In the genomic region with DNA sequence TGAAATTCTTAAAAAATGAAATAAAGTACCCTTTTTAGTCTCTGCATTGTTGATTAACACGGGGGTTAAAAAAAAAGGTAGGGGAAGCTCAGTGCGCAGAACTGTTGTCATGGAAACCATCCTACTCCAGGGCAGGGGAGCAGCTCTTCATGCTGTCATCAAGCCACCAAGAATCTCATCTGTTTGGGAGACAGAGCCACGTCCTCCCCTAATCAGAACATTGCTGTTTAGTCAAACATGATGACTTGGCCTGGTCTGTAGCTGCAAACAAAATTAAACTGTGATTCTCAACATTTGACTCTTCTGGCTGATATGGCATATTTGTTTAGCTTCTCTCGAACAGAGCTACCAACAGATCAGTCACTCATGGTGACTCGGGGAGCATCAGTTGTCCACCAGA, we compare ENCODE assay signal across 1 cellular context.
TF ChIP-seq lines count a peak whose summit lies in the region.

No MANE protein-coding gene starts in this region.

TF ChIP-seq in HepG2, 621 proteins besides CTCF, POLR2A, EP300 and RAD21 (continued from another document):
- TF ChIP-seq, protein P1, sequence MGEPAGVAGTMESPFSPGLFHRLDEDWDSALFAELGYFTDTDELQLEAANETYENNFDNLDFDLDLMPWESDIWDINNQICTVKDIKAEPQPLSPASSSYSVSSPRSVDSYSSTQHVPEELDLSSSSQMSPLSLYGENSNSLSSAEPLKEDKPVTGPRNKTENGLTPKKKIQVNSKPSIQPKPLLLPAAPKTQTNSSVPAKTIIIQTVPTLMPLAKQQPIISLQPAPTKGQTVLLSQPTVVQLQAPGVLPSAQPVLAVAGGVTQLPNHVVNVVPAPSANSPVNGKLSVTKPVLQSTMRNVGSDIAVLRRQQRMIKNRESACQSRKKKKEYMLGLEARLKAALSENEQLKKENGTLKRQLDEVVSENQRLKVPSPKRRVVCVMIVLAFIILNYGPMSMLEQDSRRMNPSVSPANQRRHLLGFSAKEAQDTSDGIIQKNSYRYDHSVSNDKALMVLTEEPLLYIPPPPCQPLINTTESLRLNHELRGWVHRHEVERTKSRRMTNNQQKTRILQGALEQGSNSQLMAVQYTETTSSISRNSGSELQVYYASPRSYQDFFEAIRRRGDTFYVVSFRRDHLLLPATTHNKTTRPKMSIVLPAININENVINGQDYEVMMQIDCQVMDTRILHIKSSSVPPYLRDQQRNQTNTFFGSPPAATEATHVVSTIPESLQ (CRISPR knock-in tag; conservative IDR thresholded peaks at IDR 0.05), result no peak
- TF ChIP-seq PAX8 (CRISPR knock-in tag; IDR thresholded peaks at IDR 0.05; ENCODE audit: borderline replicate concordance) (no peak), ZNF3 (CRISPR knock-in tag; IDR thresholded peaks at IDR 0.05) (no peak), ZNF296 (CRISPR knock-in tag; conservative IDR thresholded peaks at IDR 0.05) (no peak), ZNF772 (CRISPR knock-in tag; IDR thresholded peaks at IDR 0.05) (no peak)
- TF ChIP-seq, protein P2, sequence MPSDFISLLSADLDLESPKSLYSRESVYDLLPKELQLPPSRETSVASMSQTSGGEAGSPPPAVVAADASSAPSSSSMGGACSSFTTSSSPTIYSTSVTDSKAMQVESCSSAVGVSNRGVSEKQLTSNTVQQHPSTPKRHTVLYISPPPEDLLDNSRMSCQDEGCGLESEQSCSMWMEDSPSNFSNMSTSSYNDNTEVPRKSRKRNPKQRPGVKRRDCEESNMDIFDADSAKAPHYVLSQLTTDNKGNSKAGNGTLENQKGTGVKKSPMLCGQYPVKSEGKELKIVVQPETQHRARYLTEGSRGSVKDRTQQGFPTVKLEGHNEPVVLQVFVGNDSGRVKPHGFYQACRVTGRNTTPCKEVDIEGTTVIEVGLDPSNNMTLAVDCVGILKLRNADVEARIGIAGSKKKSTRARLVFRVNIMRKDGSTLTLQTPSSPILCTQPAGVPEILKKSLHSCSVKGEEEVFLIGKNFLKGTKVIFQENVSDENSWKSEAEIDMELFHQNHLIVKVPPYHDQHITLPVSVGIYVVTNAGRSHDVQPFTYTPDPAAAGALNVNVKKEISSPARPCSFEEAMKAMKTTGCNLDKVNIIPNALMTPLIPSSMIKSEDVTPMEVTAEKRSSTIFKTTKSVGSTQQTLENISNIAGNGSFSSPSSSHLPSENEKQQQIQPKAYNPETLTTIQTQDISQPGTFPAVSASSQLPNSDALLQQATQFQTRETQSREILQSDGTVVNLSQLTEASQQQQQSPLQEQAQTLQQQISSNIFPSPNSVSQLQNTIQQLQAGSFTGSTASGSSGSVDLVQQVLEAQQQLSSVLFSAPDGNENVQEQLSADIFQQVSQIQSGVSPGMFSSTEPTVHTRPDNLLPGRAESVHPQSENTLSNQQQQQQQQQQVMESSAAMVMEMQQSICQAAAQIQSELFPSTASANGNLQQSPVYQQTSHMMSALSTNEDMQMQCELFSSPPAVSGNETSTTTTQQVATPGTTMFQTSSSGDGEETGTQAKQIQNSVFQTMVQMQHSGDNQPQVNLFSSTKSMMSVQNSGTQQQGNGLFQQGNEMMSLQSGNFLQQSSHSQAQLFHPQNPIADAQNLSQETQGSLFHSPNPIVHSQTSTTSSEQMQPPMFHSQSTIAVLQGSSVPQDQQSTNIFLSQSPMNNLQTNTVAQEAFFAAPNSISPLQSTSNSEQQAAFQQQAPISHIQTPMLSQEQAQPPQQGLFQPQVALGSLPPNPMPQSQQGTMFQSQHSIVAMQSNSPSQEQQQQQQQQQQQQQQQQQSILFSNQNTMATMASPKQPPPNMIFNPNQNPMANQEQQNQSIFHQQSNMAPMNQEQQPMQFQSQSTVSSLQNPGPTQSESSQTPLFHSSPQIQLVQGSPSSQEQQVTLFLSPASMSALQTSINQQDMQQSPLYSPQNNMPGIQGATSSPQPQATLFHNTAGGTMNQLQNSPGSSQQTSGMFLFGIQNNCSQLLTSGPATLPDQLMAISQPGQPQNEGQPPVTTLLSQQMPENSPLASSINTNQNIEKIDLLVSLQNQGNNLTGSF (CRISPR knock-in tag; IDR thresholded peaks at IDR 0.05), result no peak
